Comparison of ENCODE assay signal across 20 cellular contexts in the genomic region with DNA sequence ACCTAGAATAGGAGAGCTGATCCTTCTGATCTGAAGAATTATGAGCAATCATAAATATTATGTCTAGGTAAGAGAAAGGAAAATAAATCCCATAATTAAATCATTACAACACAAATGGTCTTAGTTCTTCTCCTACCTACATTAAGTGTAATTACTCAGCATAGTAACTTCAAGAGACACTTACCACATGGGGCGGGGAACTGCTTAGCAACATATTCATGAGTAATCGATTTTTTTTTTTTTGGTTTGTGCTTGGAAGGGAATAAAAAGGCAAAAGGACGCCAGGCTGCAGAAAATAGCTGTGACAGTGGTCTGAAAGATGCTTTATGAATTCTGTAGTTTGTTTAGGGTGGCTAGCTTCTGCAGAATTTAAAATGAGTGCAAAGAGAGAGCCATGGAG.
DNase-seq lines count a peak whose midpoint lies in the region; ATAC-seq, FAIRE-seq and TF ChIP-seq lines count a peak whose summit lies in the region.
"Had no signal": no experiment of that assay in that cellular context is flagged by ENCODE, and none has a peak within 500 bp of the region (broad histone marks: within the 10 kb centered on the region; RNA-seq: fewer than 3 reads in every experiment).

No MANE protein-coding gene starts in this region.

- H3K36me3 Mint-ChIP-seq in astrocyte (ENCODE audit: low read depth, unreplicated experiment) (no peaks in the 10 kb centered on the region), glutamatergic neuron (ENCODE audit: unreplicated experiment) (no peaks in the 10 kb centered on the region)
- H3K36me3 Mint-ChIP-seq: CD8-positive, alpha-beta memory T cell had no signal

- H3K27me3 Mint-ChIP-seq in astrocyte (ENCODE audit: low read depth, unreplicated experiment) = peaks cover 2% of the 10 kb centered on the region
- H3K27me3 Mint-ChIP-seq in glutamatergic neuron (ENCODE audit: unreplicated experiment) = no peaks in the 10 kb centered on the region

- no peak for TF ChIP-seq CTCF in astrocyte (IDR thresholded peaks at IDR 0.05; ENCODE audit: insufficient read depth, low read depth, low read length)
- no peak for TF ChIP-seq CTCF in glutamatergic neuron (IDR thresholded peaks at IDR 0.05; ENCODE audit: partially characterized antibody, unreplicated experiment)
- TF ChIP-seq CTCF in GM10266 (IDR thresholded peaks at IDR 0.05; ENCODE audit: control insufficient read depth, insufficient read depth, low read depth, missing control alignments) = no peak

- H3K9ac ChIP-seq in GM23248 (no peak overlapping the region), astrocyte (ENCODE audit: low read length) (no peak overlapping the region)
- H3K9ac ChIP-seq: BLaER1, SK-N-SH had no signal

- no peak for ATAC-seq in GM21515 (IDR thresholded peaks at IDR 0.05; ENCODE audit: unreplicated experiment)
- ATAC-seq: GM23338, Right ventricle myocardium inferior had no signal

- no peaks in the 10 kb centered on the region for H3K9me2 ChIP-seq in GM23248 (ENCODE audit: insufficient read depth)
- H3K9me2 ChIP-seq: SK-N-SH had no signal

- H3K27me3 ChIP-seq in GM23248 (replicated peaks; ENCODE audit: insufficient read depth) = no peaks in the 10 kb centered on the region
- no peaks in the 10 kb centered on the region for H3K27me3 ChIP-seq in astrocyte (ENCODE audit: insufficient read depth, low read length)
- H3K27me3 ChIP-seq: BLaER1, MG63 had no signal

- H3K9me3 ChIP-seq in GM23248 (ENCODE audit: low read depth) (no peaks in the 10 kb centered on the region), astrocyte (ENCODE audit: insufficient read depth, low read depth, low read length) (no peaks in the 10 kb centered on the region)
- H3K9me3 ChIP-seq: BLaER1, MG63, SK-N-SH had no signal

- H3K4me3 Mint-ChIP-seq in astrocyte (ENCODE audit: unreplicated experiment) (no peak overlapping the region), glutamatergic neuron (ENCODE audit: unreplicated experiment) (no peak overlapping the region)
- H3K4me3 Mint-ChIP-seq: CD8-positive, alpha-beta memory T cell; GM23338; T-helper 1 cell treated with Interleukin-12 subunit alpha and Interleukin-12 subunit beta and Interleukin-4 antibody, amounts not matched to agents 30 μg/mL and 1 μg/mL, for 36 hours had no signal

- no peak overlapping the region for H2AFZ ChIP-seq in GM23248
- no peak overlapping the region for H2AFZ ChIP-seq in astrocyte (ENCODE audit: low read depth, low read length)
- H2AFZ ChIP-seq: GM23338, PC-9 had no signal

- no peaks in the 10 kb centered on the region for H4K20me1 ChIP-seq in GM23248 (ENCODE audit: insufficient read depth)
- H4K20me1 ChIP-seq in astrocyte (ENCODE audit: insufficient read depth, low read length) = no peaks in the 10 kb centered on the region
- H4K20me1 ChIP-seq: BLaER1 had no signal

- no peaks in the 10 kb centered on the region for H3K36me3 ChIP-seq in GM23248 (ENCODE audit: low read depth)
- no peaks in the 10 kb centered on the region for H3K36me3 ChIP-seq in astrocyte (ENCODE audit: insufficient read depth, low read length)
- H3K36me3 ChIP-seq: BLaER1, MG63 had no signal

- in situ Hi-C loops in GM23248 (cut with MboI) = no loop called here

- peaks cover 9% of the 10 kb centered on the region; the same call in 1 of the 2 replicates for H3K4me1 ChIP-seq in GM23248 (ENCODE audit: insufficient read depth)
- H3K4me1 ChIP-seq in astrocyte (ENCODE audit: insufficient read depth, low read length) = no peaks in the 10 kb centered on the region

- H3F3A ChIP-seq in GM23248 (ENCODE audit: insufficient read depth) = peaks cover 4% of the 10 kb centered on the region; the same call in 1 of the 2 replicates

- H3K27ac Mint-ChIP-seq in astrocyte (ENCODE audit: unreplicated experiment) = no peak overlapping the region
- no peak overlapping the region for H3K27ac Mint-ChIP-seq in glutamatergic neuron (ENCODE audit: unreplicated experiment)
- H3K27ac Mint-ChIP-seq: GM23338; T-helper 1 cell treated with Interleukin-12 subunit alpha and Interleukin-12 subunit beta and Interleukin-4 antibody, amounts not matched to agents 30 μg/mL and 1 μg/mL, for 36 hours had no signal

- 23 to 28% methylated on average over 3 of the region's 3 CpGs for WGBS in GM23248 (ENCODE audit: low coverage in 1 of 2, low lambda C conversion rate in 2 of 2, missing lambda C conversion rate in 2 of 2), 2 experiments

- H3K4me3 ChIP-seq in GM23248 = no peak overlapping the region
- no peak overlapping the region for H3K4me3 ChIP-seq in astrocyte (ENCODE audit: insufficient read depth, low read depth, low read length)
- H3K4me3 ChIP-seq: BLaER1, GM23338, MG63, PC-9 had no signal

- DNase-seq in GM23248 = peak; percentile 74
- peak; percentile 23 for DNase-seq in M059J (ENCODE audit: low read depth)
- peak; percentile 42 for DNase-seq in astrocyte (ENCODE audit: low read depth)
- peak; percentile 13 for DNase-seq in fibroblast of peridontal ligament (ENCODE audit: extremely low read depth)
- no peak for DNase-seq in glutamatergic neuron
- no peak for DNase-seq in GM10266 (ENCODE audit: extremely low spot score)
- DNase-seq: CD8-positive, alpha-beta memory T cell; DND-41; KBM-7; MG63; NCI-H187 treated with DMSO at 0.1 percent for 48 hours; NCI-H2227 treated with DMSO at 0.1 percent for 48 hours; NCI-H524 treated with DMSO at 0.1 percent for 48 hours; PC-9; SK-N-SH had no signal

- no peaks in the 10 kb centered on the region for H3K79me2 ChIP-seq in GM23248 (ENCODE audit: insufficient read depth)
- no peaks in the 10 kb centered on the region for H3K79me2 ChIP-seq in astrocyte (ENCODE audit: insufficient read depth, low read length)

- peaks cover 2% of the 10 kb centered on the region for H3K4me1 Mint-ChIP-seq in astrocyte (ENCODE audit: low read depth, unreplicated experiment)
- H3K4me1 Mint-ChIP-seq in glutamatergic neuron (ENCODE audit: low read depth, unreplicated experiment) = peaks cover 13% of the 10 kb centered on the region
- H3K4me1 Mint-ChIP-seq: CD8-positive, alpha-beta memory T cell; GM23338 had no signal

- H3K9me3 Mint-ChIP-seq in astrocyte (ENCODE audit: unreplicated experiment) = no peaks in the 10 kb centered on the region
- H3K9me3 Mint-ChIP-seq in glutamatergic neuron (ENCODE audit: unreplicated experiment) = no peaks in the 10 kb centered on the region
- H3K9me3 Mint-ChIP-seq: GM23338; T-helper 1 cell treated with Interleukin-12 subunit alpha and Interleukin-12 subunit beta and Interleukin-4 antibody, amounts not matched to agents 30 μg/mL and 1 μg/mL, for 36 hours had no signal

- no peak overlapping the region for H3K4me2 ChIP-seq in GM23248 (ENCODE audit: unreplicated experiment)
- H3K4me2 ChIP-seq in astrocyte (ENCODE audit: low read length) = no peak overlapping the region
- H3K4me2 ChIP-seq: BLaER1, GM23338, PC-9, SK-N-SH had no signal

- H3K27ac ChIP-seq in GM23248 = no peak overlapping the region
- no peak overlapping the region for H3K27ac ChIP-seq in astrocyte (ENCODE audit: low read depth, low read length)
- H3K27ac ChIP-seq: BLaER1, PC-9 had no signal

- FAIRE-seq in astrocyte (lab: Jason Lieb, UNC) = no peak

Comparison
In these comparisons a context has a peak if more than half of its experiments do, and no peak if none do; other contexts are left out.
1. DNase-seq: peak in GM23248 (single experiment), M059J (single experiment), astrocyte (single experiment) and fibroblast of peridontal ligament (single experiment); none in glutamatergic neuron (single experiment) and GM10266 (single experiment).